ENCODE assay signal across 30 cellular contexts in genomic region chr6:152292595-152292994, GRCh38.
"Had no signal": no experiment of that assay in that cellular context is flagged by ENCODE, and none has a peak within 500 bp of the region (broad histone marks: within the 10 kb centered on the region; RNA-seq: fewer than 3 reads in every experiment).

No MANE protein-coding gene starts in this region.

- H3K4me3 ChIP-seq: adrenal gland, MG63, Peyer's patch had no signal

- DNase-seq: activated B cell treated with CpG ODN at 0.5 μM for 24 hours; activated CD4-positive, alpha-beta memory T cell treated with anti-CD3 and anti-CD28 coated beads for 36 hours; activated CD4-positive, alpha-beta T cell treated with anti-CD3 and anti-CD28 coated beads for 4 hours; activated CD4-positive, alpha-beta T cell treated with anti-CD3 and anti-CD28 coated beads, Interleukin-2, amount 50 U/mL, for 1 hour; activated CD4-positive, CD25-positive, alpha-beta regulatory T cell treated with anti-CD3 and anti-CD28 coated beads, Interleukin-2, amount 50 U/mL, for 72 hours; activated CD8-positive, alpha-beta memory T cell treated with anti-CD3 and anti-CD28 coated beads, Interleukin-2, amount 50 U/mL, for 4 hours; activated gamma-delta T cell treated with Interleukin-2 at 50 U/mL for 16 hours; activated naive CD4-positive, alpha-beta T cell treated with anti-CD3 and anti-CD28 coated beads for 36 hours; activated T-cell treated with anti-CD3 and anti-CD28 coated beads for 4 hours; activated T-cell treated with anti-CD3 and anti-CD28 coated beads, Interleukin-2, amount 50 U/mL, for 4 hours; adrenal gland; brain microvascular endothelial cell; Kasumi-1; KBM-7; MG63; NCI-H1048; NCI-H1436; NCI-H1694; NCI-H1930; NCI-H345; NCI-H524 treated with DMSO at 0.1 percent for 48 hours; PC-3; Peyer's patch; RPMI8226; SW 1271; T-helper 1 cell; T-helper 2 cell; T-helper 9 cell had no signal

- H3K9me3 ChIP-seq: adrenal gland, MG63, Peyer's patch had no signal

- ATAC-seq: activated naive CD4-positive, alpha-beta T cell treated with anti-CD3 and anti-CD28 coated beads, Interleukin-2, amount 50 U/mL, for 72 hours; activated T-cell treated with anti-CD3 and anti-CD28 coated beads, Interleukin-2, amount 50 U/mL, for 4 hours; PC-3 had no signal

- H3K27ac ChIP-seq: adrenal gland, brain microvascular endothelial cell, Peyer's patch, VCaP had no signal

- H3K27me3 ChIP-seq: adrenal gland, brain microvascular endothelial cell, MG63, Peyer's patch had no signal

- H3K4me1 ChIP-seq: Peyer's patch had no signal
